In genomic region chr5:116947691-116948528, GRCh38 we compare ENCODE assay signal across 8 cellular contexts.
DNase-seq lines count a peak whose midpoint lies in the region; ATAC-seq, FAIRE-seq and TF ChIP-seq lines count a peak whose summit lies in the region.

No MANE protein-coding gene starts in this region.

- H3K36me3 Mint-ChIP-seq in CD8-positive, alpha-beta T cell = no peaks in the 10 kb centered on the region
- H3K36me3 Mint-ChIP-seq in natural killer cell (no peaks in the 10 kb centered on the region), type B pancreatic cell (no peaks in the 10 kb centered on the region)

- no peak overlapping the region for H3K27ac Mint-ChIP-seq in CD8-positive, alpha-beta T cell
- H3K27ac Mint-ChIP-seq in natural killer cell = no peak overlapping the region
- H3K27ac Mint-ChIP-seq in type B pancreatic cell = no peak overlapping the region

- dilution Hi-C loops in endothelial cell of umbilical vein (cut with MboI; ENCODE audit: extremely low pct_ligation_motif_present, low sequenced_read_pairs) = no loop called here

- H3K4me1 Mint-ChIP-seq in CD8-positive, alpha-beta T cell (ENCODE audit: low read depth) = peaks cover 3% of the 10 kb centered on the region
- H3K4me1 Mint-ChIP-seq in natural killer cell = no peaks in the 10 kb centered on the region
- no peaks in the 10 kb centered on the region for H3K4me1 Mint-ChIP-seq in type B pancreatic cell (ENCODE audit: unreplicated experiment)

- no peaks in the 10 kb centered on the region for H4K20me1 ChIP-seq in endothelial cell of umbilical vein (replicated peaks; ENCODE audit: control insufficient read depth, extremely low read depth, insufficient read depth, low read length)

- no peaks in the 10 kb centered on the region for H3K9me3 Mint-ChIP-seq in CD8-positive, alpha-beta T cell
- H3K9me3 Mint-ChIP-seq in natural killer cell (peaks cover 3 to 4% of the 10 kb centered on the region in 2 donors), type B pancreatic cell (peaks cover 29% of the 10 kb centered on the region)

- no peak overlapping the region for H3K4me2 ChIP-seq in endothelial cell of umbilical vein (ENCODE audit: insufficient read depth, low read length)

- TF ChIP-seq CTCF in CD8-positive, alpha-beta T cell (IDR thresholded peaks at IDR 0.05) = peak; percentile 30
- TF ChIP-seq CTCF in endothelial cell of umbilical vein (IDR thresholded peaks at IDR 0.05; ENCODE audit: extremely low read depth in 1 of 2, insufficient read depth in 1 of 2, low read depth in 1 of 2, low read length in 2 of 2) = peak; percentile 26 to 29
- TF ChIP-seq CTCF in natural killer cell (IDR thresholded peaks at IDR 0.05) = peak; percentile 7
- peak; percentile 73 for TF ChIP-seq CTCF in type B pancreatic cell (conservative IDR thresholded peaks at IDR 0.05)

- peak; percentile 1 to 49 (median 25) for DNase-seq in CD8-positive, alpha-beta T cell
- DNase-seq in GM19240 (ENCODE audit: insufficient read length, low spot score) (peak; percentile 15), NCI-H526 treated with DMSO at 0.1 percent for 48 hours (lab: John Stamatoyannopoulos, UW) (peak; percentile 21), endothelial cell of umbilical vein (ENCODE audit: low read depth, low spot score) (peak; percentile 8), natural killer cell (peak; percentile 14), type B pancreatic cell (ENCODE audit: extremely low spot score, unreplicated experiment) (no peak)
- DNase-seq in activated CD4-positive, alpha-beta T cell treated with anti-CD3 and anti-CD28 coated beads, Interleukin-2, amount 50 U/mL, for 4 hours = peak; percentile 36 to 39

- no peak overlapping the region for H3K9ac ChIP-seq in endothelial cell of umbilical vein (replicated peaks; ENCODE audit: extremely low read depth, insufficient read depth, low read length)

- TF ChIP-seq POLR2A in endothelial cell of umbilical vein (IDR thresholded peaks at IDR 0.05; ENCODE audit: low read depth, low read length) = no peak

- H3K36me3 ChIP-seq in CD8-positive, alpha-beta T cell (ENCODE audit: insufficient read depth, low read length) = no peaks in the 10 kb centered on the region
- H3K36me3 ChIP-seq in endothelial cell of umbilical vein (ENCODE audit: control insufficient read depth in 2 of 2, extremely low read depth in 1 of 2, insufficient read depth in 2 of 2, low read length in 2 of 2) = no peaks in the 10 kb centered on the region

- H2AFZ ChIP-seq in endothelial cell of umbilical vein (ENCODE audit: low read depth, low read length) = no peak overlapping the region

- H3K79me2 ChIP-seq in endothelial cell of umbilical vein (ENCODE audit: control insufficient read depth, insufficient read depth, low read length) = no peaks in the 10 kb centered on the region

- H3K4me3 ChIP-seq in CD8-positive, alpha-beta T cell (ENCODE audit: low read depth, low read length) = no peak overlapping the region
- no peak overlapping the region for H3K4me3 ChIP-seq in endothelial cell of umbilical vein (replicated peaks in 1 of 3; ENCODE audit: insufficient read depth in 1 of 3, low read depth in 1 of 3, low read length in 3 of 3)

- H3K4me1 ChIP-seq in CD8-positive, alpha-beta T cell (ENCODE audit: insufficient read depth, low read length) = no peaks in the 10 kb centered on the region
- no peaks in the 10 kb centered on the region for H3K4me1 ChIP-seq in endothelial cell of umbilical vein (ENCODE audit: control insufficient read depth, extremely low read depth, insufficient read depth, low read length)

- POLR2A ChIA-PET in CD8-positive, alpha-beta T cell (lab: Charles Lee) = no interaction called here
- POLR2A ChIA-PET in endothelial cell of umbilical vein (lab: Charles Lee) = no interaction called here

- BruUV-seq in endothelial cell of umbilical vein (replicated peaks; lab: Mats Ljungman, UMichigan) = no TSS peak

- ATAC-seq in CD8-positive, alpha-beta T cell = no peak
- ATAC-seq in HG03159 (IDR thresholded peaks at IDR 0.05; ENCODE audit: unreplicated experiment) (peak; percentile 99), natural killer cell (peak in 2 of 3 donors; percentile 50 to 60)

- no peaks in the 10 kb centered on the region for H3K27me3 ChIP-seq in CD8-positive, alpha-beta T cell (ENCODE audit: insufficient read depth, low read length)
- H3K27me3 ChIP-seq in endothelial cell of umbilical vein (ENCODE audit: control insufficient read depth in 2 of 2, insufficient read depth in 2 of 2, low read length in 2 of 2) = no peaks in the 10 kb centered on the region

- FAIRE-seq in endothelial cell of umbilical vein (lab: Jason Lieb, UNC) = no peak

- H3K9me1 ChIP-seq in endothelial cell of umbilical vein (replicated peaks; ENCODE audit: control insufficient read depth, extremely low read depth, insufficient read depth, low read length) = no peaks in the 10 kb centered on the region

- intact Hi-C loops in CD8-positive, alpha-beta T cell (cut with DNase I, micrococcal nuclease) = loop anchor here (2.0 kb wide), 2 partner anchors 807 to 811 kb away; no protein-coding TSS in a partner anchor
- intact Hi-C loops in endothelial cell of umbilical vein (cut with micrococcal nuclease) = loop anchor here (1.0 kb wide), 1 partner anchor 372 kb away; no protein-coding TSS in a partner anchor
- intact Hi-C loops in natural killer cell (cut with micrococcal nuclease) = no loop called here

- no peaks in the 10 kb centered on the region for H3K9me3 ChIP-seq in CD8-positive, alpha-beta T cell (ENCODE audit: low read length)
- no peaks in the 10 kb centered on the region for H3K9me3 ChIP-seq in endothelial cell of umbilical vein (replicated peaks; ENCODE audit: control insufficient read depth, insufficient read depth, low read length)

- CTCF ChIA-PET in CD8-positive, alpha-beta T cell (lab: Charles Lee) = interaction anchor here (1.3 to 1.7 kb wide), 2 partner anchors 811 to 813 kb away, joined by 3 to 5 read pairs; no protein-coding TSS in a partner anchor
- CTCF ChIA-PET in endothelial cell of umbilical vein (lab: Charles Lee) = no interaction called here

- no peak overlapping the region for H3K4me3 Mint-ChIP-seq in CD8-positive, alpha-beta T cell
- H3K4me3 Mint-ChIP-seq in natural killer cell = no peak overlapping the region
- H3K4me3 Mint-ChIP-seq in type B pancreatic cell = no peak overlapping the region

- H3K27me3 Mint-ChIP-seq in CD8-positive, alpha-beta T cell (ENCODE audit: low read depth) = no peaks in the 10 kb centered on the region
- H3K27me3 Mint-ChIP-seq in natural killer cell (ENCODE audit: low read depth in 2 of 2) (no peaks in the 10 kb centered on the region), type B pancreatic cell (no peaks in the 10 kb centered on the region)

- no peak overlapping the region for H3K27ac ChIP-seq in CD8-positive, alpha-beta T cell (ENCODE audit: low read depth, low read length)
- no peak overlapping the region for H3K27ac ChIP-seq in endothelial cell of umbilical vein (ENCODE audit: insufficient read depth, low read depth, low read length)

TF ChIP-seq in endothelial cell of umbilical vein, 7 proteins besides CTCF, POLR2A, EP300 and RAD21:
- TF ChIP-seq FOS (IDR thresholded peaks at IDR 0.05; ENCODE audit: borderline replicate concordance, insufficient read depth, low read length) = no peak
- TF ChIP-seq, protein P1, sequence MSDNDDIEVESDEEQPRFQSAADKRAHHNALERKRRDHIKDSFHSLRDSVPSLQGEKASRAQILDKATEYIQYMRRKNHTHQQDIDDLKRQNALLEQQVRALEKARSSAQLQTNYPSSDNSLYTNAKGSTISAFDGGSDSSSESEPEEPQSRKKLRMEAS (IDR thresholded peaks at IDR 0.05; ENCODE audit: insufficient read depth, insufficient read length) = no peak
- no peak for TF ChIP-seq EZH2 (IDR thresholded peaks at IDR 0.05; ENCODE audit: borderline replicate concordance, low read depth, low read length, severe bottlenecking)
- no peak for TF ChIP-seq POLR2AphosphoS5 (IDR thresholded peaks at IDR 0.05; ENCODE audit: insufficient read depth, low read depth, low read length)
- TF ChIP-seq MYC (IDR thresholded peaks at IDR 0.05; ENCODE audit: low read depth, low read length) = no peak
- TF ChIP-seq JUN (IDR thresholded peaks at IDR 0.05; ENCODE audit: borderline replicate concordance, insufficient read depth, insufficient read length, low read depth) = no peak
- TF ChIP-seq GATA2 (IDR thresholded peaks at IDR 0.05; ENCODE audit: insufficient read depth, insufficient read length, low read depth, low read length) = no peak
TF ChIP-seq in endothelial cell of umbilical vein: peak in this region for 0.

Comparison
In these comparisons a context has a peak if more than half of its experiments do, and no peak if none do; other contexts are left out.
1. CTCF ChIP-seq: peak in every context shown above with its lines; median percentile 73 in type B pancreatic cell; 30 in CD8-positive, alpha-beta T cell; 28 in endothelial cell of umbilical vein; 7 in natural killer cell.